In the genomic region with DNA sequence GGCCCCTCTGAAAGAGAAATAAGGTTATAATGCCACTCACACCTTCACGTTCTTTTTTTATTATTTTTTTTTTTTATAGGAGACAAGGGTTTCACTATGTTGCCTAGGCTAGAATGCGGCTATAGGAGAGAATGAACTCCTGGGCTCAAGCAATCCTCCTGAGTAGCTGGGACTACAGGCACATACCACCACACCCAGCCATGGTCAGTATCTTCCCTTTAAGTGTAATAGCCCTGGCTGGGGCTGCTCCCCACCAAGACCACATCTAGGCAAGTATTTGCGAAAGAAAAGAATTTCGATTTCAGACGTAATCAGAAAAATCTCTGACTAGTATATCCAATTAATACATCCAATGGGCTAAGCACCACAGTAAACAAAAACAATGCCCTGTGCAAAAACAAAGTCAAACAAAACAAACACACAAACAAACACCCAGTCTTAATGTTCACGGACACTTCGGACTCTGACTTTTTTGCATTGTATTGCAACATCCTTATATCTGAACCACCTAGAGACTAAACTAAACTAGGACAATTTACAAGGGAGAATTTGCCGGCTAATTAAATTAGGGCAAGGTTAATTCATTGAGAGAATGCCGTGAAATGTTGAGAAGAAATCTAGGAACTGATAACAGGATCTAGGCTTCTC, we compare ENCODE assay signal across 18 cellular contexts. TPM values are rescaled to one million over a fixed set of nuclear protein-coding genes. Genes with fewer than 3 reads are reported as not detected.
DNase-seq lines count a peak whose midpoint lies in the region; ATAC-seq and TF ChIP-seq lines count a peak whose summit lies in the region.
"Had no signal": no experiment of that assay in that cellular context is flagged by ENCODE, and none has a peak within 500 bp of the region (broad histone marks: within the 10 kb centered on the region; RNA-seq: fewer than 3 reads in every experiment).

No MANE protein-coding gene starts in this region.

- peak overlapping the region; percentile 76; the same call in 1 of the 2 replicates for H2AFZ ChIP-seq in OCI-LY1 (ENCODE audit: low read length)

- H3K27me3 Mint-ChIP-seq in activated naive CD4-positive, alpha-beta T cell treated with anti-CD3 and anti-CD28 coated beads, Interleukin-2, amount 10 ng/mL, durations not matched to agents 7 days and 5 days = peaks cover 7% of the 10 kb centered on the region
- H3K27me3 Mint-ChIP-seq in activated naive CD8-positive, alpha-beta T cell treated with anti-CD3 and anti-CD28 coated beads, Interleukin-2, amount 10 ng/mL, durations not matched to agents 7 days and 5 days = no peaks in the 10 kb centered on the region
- H3K27me3 Mint-ChIP-seq in stimulated activated memory B cell treated with anti-CD40 and anti-IgM and Interleukin-4, amounts not matched to agents 10 μg/mL and 1 μg/mL and 100 μg/mL, for 72 hours = no peaks in the 10 kb centered on the region

- peaks cover 31% of the 10 kb centered on the region for H3K4me1 Mint-ChIP-seq in activated naive CD4-positive, alpha-beta T cell treated with anti-CD3 and anti-CD28 coated beads, Interleukin-2, amount 10 ng/mL, durations not matched to agents 7 days and 5 days
- H3K4me1 Mint-ChIP-seq in activated naive CD8-positive, alpha-beta T cell treated with anti-CD3 and anti-CD28 coated beads, Interleukin-2, amount 10 ng/mL, durations not matched to agents 7 days and 5 days = peaks cover 23% of the 10 kb centered on the region
- peaks cover 18% of the 10 kb centered on the region for H3K4me1 Mint-ChIP-seq in stimulated activated memory B cell treated with anti-CD40 and anti-IgM and Interleukin-4, amounts not matched to agents 10 μg/mL and 1 μg/mL and 100 μg/mL, for 72 hours

- CTCF ChIA-PET in activated naive CD4-positive, alpha-beta T cell treated with anti-CD3 and anti-CD28 coated beads, Interleukin-2, amount 10 ng/mL, durations not matched to agents 7 days and 5 days (lab: Charles Lee) = interaction anchor here (1.0 kb wide), 1 partner anchor 49 kb away, joined by 3 read pairs; no protein-coding TSS in a partner anchor

- POLR2A ChIA-PET in activated naive CD8-positive, alpha-beta T cell treated with anti-CD3 and anti-CD28 coated beads, Interleukin-2, amount 10 ng/mL, durations not matched to agents 7 days and 5 days (lab: Charles Lee) = interaction anchor here (0.6 to 1.4 kb wide), 4 partner anchors 38 to 122 kb away, joined by 4 to 10 read pairs (median 5); no protein-coding TSS in a partner anchor

- DNase-seq in activated naive CD4-positive, alpha-beta T cell treated with anti-CD3 and anti-CD28 coated beads, Interleukin-2, amount 10 ng/mL, durations not matched to agents 7 days and 5 days = no peak
- DNase-seq in activated naive CD4-positive, alpha-beta T cell (lab: John Stamatoyannopoulos, UW) = no peak
- no peak for DNase-seq in activated naive CD8-positive, alpha-beta T cell treated with anti-CD3 and anti-CD28 coated beads, Interleukin-2, amount 10 ng/mL, durations not matched to agents 7 days and 5 days
- no peak for DNase-seq in NK-92 treated with Interleukin-12 subunit alpha and Interleukin-12 subunit beta, amount 100 ng/mL, for 24 hours (lab: John Stamatoyannopoulos, UW)
- DNase-seq in AML-193 (lab: John Stamatoyannopoulos, UW) = no peak
- DNase-seq: caudate nucleus; effector CD8-positive, alpha-beta T cell; hypothalamus; NCI-H1417; NCI-H2227 treated with DMSO at 0.1 percent for 48 hours; ovary; SHP77 treated with DMSO at 0.1 percent for 48 hours had no signal

- H3K9me3 ChIP-seq in OCI-LY1 (ENCODE audit: low read length) = no peaks in the 10 kb centered on the region
- H3K9me3 ChIP-seq: mucosa of descending colon, ovary had no signal

- H3K9me2 ChIP-seq in OCI-LY1 (ENCODE audit: low read depth, low read length) = no peaks in the 10 kb centered on the region

- peak overlapping the region; percentile 96 for H3K27ac Mint-ChIP-seq in activated naive CD4-positive, alpha-beta T cell treated with anti-CD3 and anti-CD28 coated beads, Interleukin-2, amount 10 ng/mL, durations not matched to agents 7 days and 5 days
- H3K27ac Mint-ChIP-seq in activated naive CD8-positive, alpha-beta T cell treated with anti-CD3 and anti-CD28 coated beads, Interleukin-2, amount 10 ng/mL, durations not matched to agents 7 days and 5 days = peak overlapping the region; percentile 95
- H3K27ac Mint-ChIP-seq in stimulated activated memory B cell treated with anti-CD40 and anti-IgM and Interleukin-4, amounts not matched to agents 10 μg/mL and 1 μg/mL and 100 μg/mL, for 72 hours = peak overlapping the region; percentile 92

- no peaks in the 10 kb centered on the region for H3F3A ChIP-seq in OCI-LY1 (ENCODE audit: insufficient read depth, low read length)

- H3K4me3 ChIP-seq in OCI-LY1 (ENCODE audit: low read depth, low read length, poor library complexity, severe bottlenecking) = peak overlapping the region; percentile 53
- H3K4me3 ChIP-seq: mucosa of descending colon, ovary, smooth muscle cell had no signal

- H4K20me1 ChIP-seq in OCI-LY1 (ENCODE audit: insufficient read depth, low read length) = no peaks in the 10 kb centered on the region

- no peaks in the 10 kb centered on the region for H3K9me3 Mint-ChIP-seq in activated naive CD4-positive, alpha-beta T cell treated with anti-CD3 and anti-CD28 coated beads, Interleukin-2, amount 10 ng/mL, durations not matched to agents 7 days and 5 days
- peaks cover 7% of the 10 kb centered on the region for H3K9me3 Mint-ChIP-seq in activated naive CD8-positive, alpha-beta T cell treated with anti-CD3 and anti-CD28 coated beads, Interleukin-2, amount 10 ng/mL, durations not matched to agents 7 days and 5 days
- H3K9me3 Mint-ChIP-seq in stimulated activated memory B cell treated with anti-CD40 and anti-IgM and Interleukin-4, amounts not matched to agents 10 μg/mL and 1 μg/mL and 100 μg/mL, for 72 hours = peaks cover 3% of the 10 kb centered on the region

- H3K36me3 Mint-ChIP-seq in activated naive CD4-positive, alpha-beta T cell treated with anti-CD3 and anti-CD28 coated beads, Interleukin-2, amount 10 ng/mL, durations not matched to agents 7 days and 5 days = no peaks in the 10 kb centered on the region
- H3K36me3 Mint-ChIP-seq in activated naive CD8-positive, alpha-beta T cell treated with anti-CD3 and anti-CD28 coated beads, Interleukin-2, amount 10 ng/mL, durations not matched to agents 7 days and 5 days = peaks cover 9% of the 10 kb centered on the region
- no peaks in the 10 kb centered on the region for H3K36me3 Mint-ChIP-seq in stimulated activated memory B cell treated with anti-CD40 and anti-IgM and Interleukin-4, amounts not matched to agents 10 μg/mL and 1 μg/mL and 100 μg/mL, for 72 hours

- H3K79me2 ChIP-seq in OCI-LY1 (ENCODE audit: insufficient read depth, low read length) = no peaks in the 10 kb centered on the region

- no peak for TF ChIP-seq CTCF in OCI-LY1 (IDR thresholded peaks at IDR 0.05; ENCODE audit: low read length)

- peak overlapping the region; percentile 88 for H3K27ac ChIP-seq in OCI-LY1 (ENCODE audit: low read depth, low read length, poor library complexity, severe bottlenecking)
- H3K27ac ChIP-seq: KMS-11, ovary had no signal

- ATAC-seq in activated naive CD8-positive, alpha-beta T cell treated with anti-CD3 and anti-CD28 coated beads, Interleukin-2, amount 10 ng/mL, durations not matched to agents 7 days and 5 days (ENCODE audit: low read depth) = peak; percentile 10
- no peak for ATAC-seq in stimulated activated memory B cell treated with anti-CD40 and anti-IgM and Interleukin-4, amounts not matched to agents 10 μg/mL and 1 μg/mL and 100 μg/mL, for 72 hours
- no peak for ATAC-seq in GM18505 (IDR thresholded peaks at IDR 0.05; ENCODE audit: unreplicated experiment)

- H3K27me3 ChIP-seq in OCI-LY1 (ENCODE audit: insufficient read depth, low read length) = no peaks in the 10 kb centered on the region
- H3K27me3 ChIP-seq: ovary had no signal

- H3K36me3 ChIP-seq in OCI-LY1 (ENCODE audit: insufficient read depth, low read length) = no peaks in the 10 kb centered on the region
- H3K36me3 ChIP-seq: ovary had no signal

- peaks cover 34% of the 10 kb centered on the region for H3K4me1 ChIP-seq in OCI-LY1 (ENCODE audit: insufficient read depth, low read length, severe bottlenecking)

- peak overlapping the region; percentile 66 for H3K9ac ChIP-seq in OCI-LY1 (ENCODE audit: low read length)
- H3K9ac ChIP-seq: KMS-11 had no signal

- peak overlapping the region; percentile 63 for H3K4me3 Mint-ChIP-seq in activated naive CD4-positive, alpha-beta T cell treated with anti-CD3 and anti-CD28 coated beads, Interleukin-2, amount 10 ng/mL, durations not matched to agents 7 days and 5 days
- H3K4me3 Mint-ChIP-seq in activated naive CD8-positive, alpha-beta T cell treated with anti-CD3 and anti-CD28 coated beads, Interleukin-2, amount 10 ng/mL, durations not matched to agents 7 days and 5 days = peak overlapping the region; percentile 70
- peak overlapping the region; percentile 51 for H3K4me3 Mint-ChIP-seq in stimulated activated memory B cell treated with anti-CD40 and anti-IgM and Interleukin-4, amounts not matched to agents 10 μg/mL and 1 μg/mL and 100 μg/mL, for 72 hours

- TF ChIP-seq POLR2A in GM18505 (IDR thresholded peaks at IDR 0.05; ENCODE audit: borderline replicate concordance, extremely low read depth, insufficient read depth, insufficient read length) = no peak

- peak overlapping the region; percentile 76 for H3K4me2 ChIP-seq in OCI-LY1 (ENCODE audit: low read length)
- H3K4me2 ChIP-seq: KMS-11, smooth muscle cell had no signal

RNA-seq across cellular contexts. Expression of a gene that starts 49.6 kb away (rescaled TPM):
- total RNA-seq in activated naive CD8-positive, alpha-beta T cell treated with anti-CD3 and anti-CD28 coated beads, Interleukin-2, amount 10 ng/mL, durations not matched to agents 7 days and 5 days = 10 to 100 TPM; 89.9 to 91.5 TPM
